18 cellular contexts compared by ENCODE assay signal in the genomic region with DNA sequence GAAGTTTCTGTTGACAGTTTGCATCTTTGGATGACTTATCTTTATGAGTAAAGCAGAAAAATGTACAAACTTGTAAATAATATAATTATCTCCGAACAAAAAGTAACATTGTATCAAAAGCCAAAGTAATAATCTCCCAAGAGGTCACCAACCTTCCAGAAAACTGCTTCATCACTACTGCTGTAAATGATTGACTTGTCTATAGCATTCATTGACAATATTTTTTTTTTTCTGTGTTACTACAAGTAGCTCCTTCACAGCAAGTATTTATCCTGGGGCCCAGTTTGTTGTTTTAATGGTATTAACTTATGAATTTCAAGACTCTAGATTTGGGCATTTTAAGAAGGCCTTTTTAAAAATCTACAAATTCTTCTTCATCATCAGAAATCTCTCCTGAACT.
"Had no signal": no experiment of that assay in that cellular context is flagged by ENCODE, and none has a peak within 500 bp of the region (broad histone marks: within the 10 kb centered on the region; RNA-seq: fewer than 3 reads in every experiment).

No MANE protein-coding gene starts in this region.

- DNase-seq: colonic mucosa; dermis blood vessel endothelial cell; erythroblast; foreskin keratinocyte; immature natural killer cell; left cardiac atrium; mammary epithelial cell; mucosa of descending colon; naive thymus-derived CD8-positive, alpha-beta T cell; posterior cingulate gyrus; retina; sigmoid colon; stimulated activated CD4-positive, alpha-beta T cell treated with anti-CD3 and anti-CD28 coated beads, Interleukin-12 subunit alpha, Interleukin-12 subunit beta, amount 100 ng/mL, for 4 hours; stimulated activated naive CD4-positive, alpha-beta T cell treated with Interleukin-2 at 50 U/mL for 16 hours; trophoblast cell had no signal

- H3K27me3 Mint-ChIP-seq: naive thymus-derived CD8-positive, alpha-beta T cell had no signal

- ATAC-seq: foreskin keratinocyte; left cardiac atrium; mucosa of descending colon; naive thymus-derived CD8-positive, alpha-beta T cell had no signal

- H3K27me3 ChIP-seq: colonic mucosa, foreskin keratinocyte, sigmoid colon had no signal

- FAIRE-seq: keratinocyte had no signal

- H3K9me3 ChIP-seq: colonic mucosa, mucosa of descending colon, sigmoid colon had no signal

- H3K27ac ChIP-seq: colonic mucosa, foreskin keratinocyte, sigmoid colon, skin epidermis had no signal

- H3K4me3 Mint-ChIP-seq: immature natural killer cell; naive thymus-derived CD8-positive, alpha-beta T cell; neural crest cell had no signal

- H3K9me3 Mint-ChIP-seq: immature natural killer cell; naive thymus-derived CD8-positive, alpha-beta T cell; neural crest cell had no signal
